In genomic region chr7:137578541-137578940, GRCh38 we compare ENCODE assay signal across 23 cellular contexts.
"Had no signal": no experiment of that assay in that cellular context is flagged by ENCODE, and none has a peak within 500 bp of the region (broad histone marks: within the 10 kb centered on the region; RNA-seq: fewer than 3 reads in every experiment).

No MANE protein-coding gene starts in this region.

- H3K9me3 ChIP-seq: esophagus squamous epithelium, heart right ventricle, left ventricle myocardium inferior, mucosa of descending colon, ovary, psoas muscle, tibial artery had no signal

- H3K4me1 Mint-ChIP-seq: activated CD4-positive, alpha-beta T cell treated with anti-CD3 and anti-CD28 coated beads for 36 hours; activated naive CD8-positive, alpha-beta T cell treated with anti-CD3 and anti-CD28 coated beads for 36 hours; activated T-helper 17 cell treated with anti-CD3 and anti-CD28 coated beads, Interleukin-2, amount 50 U/mL, for 72 hours; memory B cell; naive B cell had no signal

- ATAC-seq: activated CD4-positive, alpha-beta T cell treated with anti-CD3 and anti-CD28 coated beads for 36 hours; activated T-helper 17 cell treated with anti-CD3 and anti-CD28 coated beads, Interleukin-2, amount 50 U/mL, for 72 hours; heart right ventricle; mucosa of descending colon; psoas muscle; right cardiac atrium; stimulated activated naive CD8-positive, alpha-beta T cell treated with anti-CD3 and anti-CD28 coated beads, Interleukin-15, Interleukin-2, amounts not matched to agents 100 U/mL and 50 U/mL, for 24 hours had no signal

- H3K36me3 ChIP-seq: esophagus squamous epithelium, heart right ventricle, left ventricle myocardium inferior, ovary, tibial artery had no signal

- H3K27me3 ChIP-seq: heart right ventricle, ovary, tibial artery had no signal

- H3K4me3 Mint-ChIP-seq: activated CD4-positive, alpha-beta T cell treated with anti-CD3 and anti-CD28 coated beads for 36 hours; activated naive CD8-positive, alpha-beta T cell treated with anti-CD3 and anti-CD28 coated beads for 36 hours; activated T-helper 17 cell treated with anti-CD3 and anti-CD28 coated beads, Interleukin-2, amount 50 U/mL, for 72 hours; brain; memory B cell; naive B cell had no signal

- H3K27me3 Mint-ChIP-seq: activated T-helper 17 cell treated with anti-CD3 and anti-CD28 coated beads, Interleukin-2, amount 50 U/mL, for 72 hours; brain; memory B cell had no signal

- H3K27ac ChIP-seq: coronary artery, esophagus squamous epithelium, heart right ventricle, left ventricle myocardium inferior, ovary, psoas muscle, tibial artery had no signal

- H3K9me3 Mint-ChIP-seq: activated naive CD8-positive, alpha-beta T cell treated with anti-CD3 and anti-CD28 coated beads for 36 hours; activated T-helper 17 cell treated with anti-CD3 and anti-CD28 coated beads, Interleukin-2, amount 50 U/mL, for 72 hours; brain; memory B cell; naive B cell had no signal

- H3K4me3 ChIP-seq: coronary artery, esophagus squamous epithelium, heart right ventricle, left ventricle myocardium inferior, mucosa of descending colon, ovary, psoas muscle, tibial artery had no signal

- H3K4me1 ChIP-seq: esophagus squamous epithelium, left ventricle myocardium inferior, psoas muscle had no signal

- DNase-seq: activated CD4-positive, alpha-beta T cell treated with anti-CD3 and anti-CD28 coated beads for 36 hours; activated CD4-positive, alpha-beta T cell treated with anti-CD3 and anti-CD28 coated beads, Interleukin-2, amount 50 U/mL, for 48 hours; activated naive CD4-positive, alpha-beta T cell; activated naive CD8-positive, alpha-beta T cell treated with anti-CD3 and anti-CD28 coated beads for 36 hours; amygdala; central memory CD4-positive, alpha-beta T cell; effector CD4-positive, alpha-beta T cell; esophagus squamous epithelium; heart right ventricle; kidney glomerular epithelial cell; left ventricle myocardium inferior; mucosa of descending colon; naive B cell; ovary; psoas muscle; right cardiac atrium; stimulated activated naive CD8-positive, alpha-beta T cell treated with anti-CD3 and anti-CD28 coated beads, Interleukin-15, Interleukin-2, amounts not matched to agents 100 U/mL and 50 U/mL, for 24 hours; substantia nigra; tibial artery had no signal

- H3K27ac Mint-ChIP-seq: activated CD4-positive, alpha-beta T cell treated with anti-CD3 and anti-CD28 coated beads for 36 hours; activated naive CD8-positive, alpha-beta T cell treated with anti-CD3 and anti-CD28 coated beads for 36 hours; activated T-helper 17 cell treated with anti-CD3 and anti-CD28 coated beads, Interleukin-2, amount 50 U/mL, for 72 hours; brain; memory B cell; naive B cell had no signal

- H3K36me3 Mint-ChIP-seq: activated naive CD8-positive, alpha-beta T cell treated with anti-CD3 and anti-CD28 coated beads for 36 hours; memory B cell; naive B cell had no signal
